Comparison of ENCODE assay signal across 9 cellular contexts in genomic region chr2:224909885-224910517, GRCh38.
A peak's percentile ranks its signal among the peaks of the same experiment; 100 is the strongest.
DNase-seq lines count a peak whose midpoint lies in the region; ATAC-seq and TF ChIP-seq lines count a peak whose summit lies in the region.
"Had no signal": no experiment of that assay in that cellular context is flagged by ENCODE, and none has a peak within 500 bp of the region (broad histone marks: within the 10 kb centered on the region; RNA-seq: fewer than 3 reads in every experiment).

No MANE protein-coding gene starts in this region.

- WGBS in esophagus, 2 donors: 10 to 23% methylated on average over 5 of the region's 5 CpGs

- no peaks in the 10 kb centered on the region for H3K4me1 ChIP-seq in esophagus (ENCODE audit: control insufficient read depth in 2 of 2, insufficient read depth in 2 of 2, low read length in 1 of 2)
- H3K4me1 ChIP-seq: BLaER1 had no signal

- no peaks in the 10 kb centered on the region for H3K36me3 Mint-ChIP-seq in nephron (ENCODE audit: low read depth)
- peaks cover 58% of the 10 kb centered on the region for H3K36me3 Mint-ChIP-seq in activated CD4-positive, alpha-beta T cell treated with anti-CD3 and anti-CD28 coated beads, Interleukin-2, amount 10 ng/mL, durations not matched to agents 7 days and 5 days (ENCODE audit: low read depth)

- H3K27ac ChIP-seq in esophagus (ENCODE audit: low read depth in 2 of 2, low read length in 1 of 2): peak overlapping the region; percentile 55 to 59
- H3K27ac ChIP-seq: BLaER1 had no signal

- no peak overlapping the region for H3K4me3 Mint-ChIP-seq in nephron
- no peak overlapping the region for H3K4me3 Mint-ChIP-seq in activated CD4-positive, alpha-beta T cell treated with anti-CD3 and anti-CD28 coated beads, Interleukin-2, amount 10 ng/mL, durations not matched to agents 7 days and 5 days

- peaks cover 26% of the 10 kb centered on the region for H3K4me1 Mint-ChIP-seq in nephron
- H3K4me1 Mint-ChIP-seq in activated CD4-positive, alpha-beta T cell treated with anti-CD3 and anti-CD28 coated beads, Interleukin-2, amount 10 ng/mL, durations not matched to agents 7 days and 5 days: peaks cover 52% of the 10 kb centered on the region

- no peak for TF ChIP-seq CTCF in nephron (IDR thresholded peaks at IDR 0.05; ENCODE audit: unreplicated experiment in 3 of 3)

- H3K4me3 ChIP-seq in esophagus (ENCODE audit: low read depth in 1 of 2, low read length in 2 of 2): no peak overlapping the region
- H3K4me3 ChIP-seq: BLaER1 had no signal

- no peaks in the 10 kb centered on the region for H3K27me3 ChIP-seq in esophagus (ENCODE audit: control insufficient read depth in 1 of 2, insufficient read depth in 2 of 2, low read length in 2 of 2)
- H3K27me3 ChIP-seq: BLaER1 had no signal

- CTCF ChIA-PET in activated CD4-positive, alpha-beta T cell treated with anti-CD3 and anti-CD28 coated beads, Interleukin-2, amount 10 ng/mL, durations not matched to agents 7 days and 5 days (lab: Charles Lee): interaction anchor here (1.9 to 2.6 kb wide), 2 partner anchors 10 to 93 kb away, joined by 5 to 9 read pairs; no protein-coding TSS in a partner anchor

- DNase-seq in DMS153 (lab: John Stamatoyannopoulos, UW): peak; percentile 71
- no peak for DNase-seq in DMS153 treated with DMSO at 0.1 percent for 48 hours (lab: John Stamatoyannopoulos, UW; ENCODE audit: unreplicated experiment)
- peak; percentile 41 for DNase-seq in SIG-M5 (lab: John Stamatoyannopoulos, UW)
- DNase-seq in activated CD4-positive, alpha-beta T cell treated with anti-CD3 and anti-CD28 coated beads, Interleukin-2, amount 50 U/mL, for 1 hour: no peak
- DNase-seq in activated CD4-positive, alpha-beta T cell treated with anti-CD3 and anti-CD28 coated beads, Interleukin-2, amount 10 ng/mL, durations not matched to agents 7 days and 5 days: no peak

- ATAC-seq in HG03280 (IDR thresholded peaks at IDR 0.05; ENCODE audit: unreplicated experiment): peak; percentile 74

- no peaks in the 10 kb centered on the region for H3K36me3 ChIP-seq in esophagus (ENCODE audit: control insufficient read depth in 2 of 2, insufficient read depth in 2 of 2, low read length in 1 of 2)

- no peaks in the 10 kb centered on the region for H3K9me3 Mint-ChIP-seq in nephron
- peaks cover 4% of the 10 kb centered on the region for H3K9me3 Mint-ChIP-seq in activated CD4-positive, alpha-beta T cell treated with anti-CD3 and anti-CD28 coated beads, Interleukin-2, amount 10 ng/mL, durations not matched to agents 7 days and 5 days

- POLR2A ChIA-PET in activated CD4-positive, alpha-beta T cell treated with anti-CD3 and anti-CD28 coated beads, Interleukin-2, amount 10 ng/mL, durations not matched to agents 7 days and 5 days (lab: Charles Lee): no interaction called here

- no peaks in the 10 kb centered on the region for H3K27me3 Mint-ChIP-seq in nephron (ENCODE audit: low read depth)
- H3K27me3 Mint-ChIP-seq in activated CD4-positive, alpha-beta T cell treated with anti-CD3 and anti-CD28 coated beads, Interleukin-2, amount 10 ng/mL, durations not matched to agents 7 days and 5 days: no peaks in the 10 kb centered on the region

- no peaks in the 10 kb centered on the region for H3K9me3 ChIP-seq in esophagus (ENCODE audit: control insufficient read depth in 2 of 2, insufficient read depth in 1 of 2, low read depth in 1 of 2, low read length in 1 of 2)

- H3K27ac Mint-ChIP-seq in nephron: peak overlapping the region; percentile 55 to 77 (median 70)
- H3K27ac Mint-ChIP-seq in activated CD4-positive, alpha-beta T cell treated with anti-CD3 and anti-CD28 coated beads, Interleukin-2, amount 10 ng/mL, durations not matched to agents 7 days and 5 days: no peak overlapping the region

Comparison
In these comparisons a context has a peak if more than half of its experiments do, and no peak if none do; other contexts are left out.
1. DNase-seq: peak in DMS153 (single experiment) and SIG-M5 (single experiment); none in DMS153 treated with DMSO at 0.1 percent for 48 hours (single experiment), activated CD4-positive, alpha-beta T cell treated with anti-CD3 and anti-CD28 coated beads, Interleukin-2, amount 50 U/mL, for 1 hour (single experiment) and activated CD4-positive, alpha-beta T cell treated with anti-CD3 and anti-CD28 coated beads, Interleukin-2, amount 10 ng/mL, durations not matched to agents 7 days and 5 days (single experiment).